In the genomic region with DNA sequence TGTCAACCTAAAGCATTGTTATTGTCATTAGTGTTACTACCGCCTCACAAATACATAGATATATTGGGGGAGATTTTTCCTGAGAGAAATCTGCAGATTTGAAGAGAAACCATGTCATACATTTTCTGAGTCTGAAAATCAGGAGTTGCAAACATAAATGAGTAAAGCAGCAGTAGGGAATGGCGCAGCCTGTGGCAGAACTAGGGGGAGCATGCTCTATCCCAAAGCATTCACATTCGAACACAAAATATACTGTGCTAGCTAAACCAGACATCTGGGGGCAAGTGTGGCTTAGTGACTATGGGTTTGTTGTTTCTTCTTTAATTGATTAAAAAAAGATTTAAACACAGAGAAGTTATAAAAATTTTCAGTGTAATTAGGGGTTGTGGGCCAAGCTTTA, we compare ENCODE assay signal across 2 cellular contexts.
TF ChIP-seq lines count a peak whose summit lies in the region.

No MANE protein-coding gene starts in this region.

TF ChIP-seq in SK-N-SH treated with all-trans-retinoic acid at 6 μM for 48 hours, 23 proteins besides CTCF, POLR2A, EP300 and RAD21 (continued from another document):
- TF ChIP-seq, protein P1, sequence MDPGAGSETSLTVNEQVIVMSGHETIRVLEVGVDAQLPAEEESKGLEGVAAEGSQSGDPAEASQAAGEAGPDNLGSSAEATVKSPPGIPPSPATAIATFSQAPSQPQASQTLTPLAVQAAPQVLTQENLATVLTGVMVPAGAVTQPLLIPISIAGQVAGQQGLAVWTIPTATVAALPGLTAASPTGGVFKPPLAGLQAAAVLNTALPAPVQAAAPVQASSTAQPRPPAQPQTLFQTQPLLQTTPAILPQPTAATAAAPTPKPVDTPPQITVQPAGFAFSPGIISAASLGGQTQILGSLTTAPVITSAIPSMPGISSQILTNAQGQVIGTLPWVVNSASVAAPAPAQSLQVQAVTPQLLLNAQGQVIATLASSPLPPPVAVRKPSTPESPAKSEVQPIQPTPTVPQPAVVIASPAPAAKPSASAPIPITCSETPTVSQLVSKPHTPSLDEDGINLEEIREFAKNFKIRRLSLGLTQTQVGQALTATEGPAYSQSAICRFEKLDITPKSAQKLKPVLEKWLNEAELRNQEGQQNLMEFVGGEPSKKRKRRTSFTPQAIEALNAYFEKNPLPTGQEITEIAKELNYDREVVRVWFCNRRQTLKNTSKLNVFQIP (CRISPR knock-in tag; IDR thresholded peaks at IDR 0.05; ENCODE audit: borderline replicate concordance, low read depth), result no peak
- TF ChIP-seq ZNF70 (CRISPR knock-in tag; IDR thresholded peaks at IDR 0.05) (no peak), TOX (CRISPR knock-in tag; IDR thresholded peaks at IDR 0.05; ENCODE audit: borderline replicate concordance) (no peak), ISL1 (CRISPR knock-in tag; IDR thresholded peaks at IDR 0.05) (no peak), OSR1 (CRISPR knock-in tag; IDR thresholded peaks at IDR 0.05) (no peak), GLIS3 (CRISPR knock-in tag; IDR thresholded peaks at IDR 0.05) (no peak), ZFP3 (CRISPR knock-in tag; IDR thresholded peaks at IDR 0.05) (no peak)
- TF ChIP-seq, protein P2, sequence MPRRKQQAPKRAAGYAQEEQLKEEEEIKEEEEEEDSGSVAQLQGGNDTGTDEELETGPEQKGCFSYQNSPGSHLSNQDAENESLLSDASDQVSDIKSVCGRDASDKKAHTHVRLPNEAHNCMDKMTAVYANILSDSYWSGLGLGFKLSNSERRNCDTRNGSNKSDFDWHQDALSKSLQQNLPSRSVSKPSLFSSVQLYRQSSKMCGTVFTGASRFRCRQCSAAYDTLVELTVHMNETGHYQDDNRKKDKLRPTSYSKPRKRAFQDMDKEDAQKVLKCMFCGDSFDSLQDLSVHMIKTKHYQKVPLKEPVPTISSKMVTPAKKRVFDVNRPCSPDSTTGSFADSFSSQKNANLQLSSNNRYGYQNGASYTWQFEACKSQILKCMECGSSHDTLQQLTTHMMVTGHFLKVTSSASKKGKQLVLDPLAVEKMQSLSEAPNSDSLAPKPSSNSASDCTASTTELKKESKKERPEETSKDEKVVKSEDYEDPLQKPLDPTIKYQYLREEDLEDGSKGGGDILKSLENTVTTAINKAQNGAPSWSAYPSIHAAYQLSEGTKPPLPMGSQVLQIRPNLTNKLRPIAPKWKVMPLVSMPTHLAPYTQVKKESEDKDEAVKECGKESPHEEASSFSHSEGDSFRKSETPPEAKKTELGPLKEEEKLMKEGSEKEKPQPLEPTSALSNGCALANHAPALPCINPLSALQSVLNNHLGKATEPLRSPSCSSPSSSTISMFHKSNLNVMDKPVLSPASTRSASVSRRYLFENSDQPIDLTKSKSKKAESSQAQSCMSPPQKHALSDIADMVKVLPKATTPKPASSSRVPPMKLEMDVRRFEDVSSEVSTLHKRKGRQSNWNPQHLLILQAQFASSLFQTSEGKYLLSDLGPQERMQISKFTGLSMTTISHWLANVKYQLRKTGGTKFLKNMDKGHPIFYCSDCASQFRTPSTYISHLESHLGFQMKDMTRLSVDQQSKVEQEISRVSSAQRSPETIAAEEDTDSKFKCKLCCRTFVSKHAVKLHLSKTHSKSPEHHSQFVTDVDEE (CRISPR knock-in tag; IDR thresholded peaks at IDR 0.05), result no peak

TF ChIP-seq in SK-N-SH, 30 proteins besides CTCF, POLR2A, EP300 and RAD21 (continued from another document):
- TF ChIP-seq, protein P3, sequence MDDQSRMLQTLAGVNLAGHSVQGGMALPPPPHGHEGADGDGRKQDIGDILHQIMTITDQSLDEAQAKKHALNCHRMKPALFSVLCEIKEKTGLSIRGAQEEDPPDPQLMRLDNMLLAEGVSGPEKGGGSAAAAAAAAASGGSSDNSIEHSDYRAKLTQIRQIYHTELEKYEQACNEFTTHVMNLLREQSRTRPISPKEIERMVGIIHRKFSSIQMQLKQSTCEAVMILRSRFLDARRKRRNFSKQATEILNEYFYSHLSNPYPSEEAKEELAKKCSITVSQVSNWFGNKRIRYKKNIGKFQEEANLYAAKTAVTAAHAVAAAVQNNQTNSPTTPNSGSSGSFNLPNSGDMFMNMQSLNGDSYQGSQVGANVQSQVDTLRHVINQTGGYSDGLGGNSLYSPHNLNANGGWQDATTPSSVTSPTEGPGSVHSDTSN (IDR thresholded peaks at IDR 0.05), result no peak
- TF ChIP-seq, protein P4, sequence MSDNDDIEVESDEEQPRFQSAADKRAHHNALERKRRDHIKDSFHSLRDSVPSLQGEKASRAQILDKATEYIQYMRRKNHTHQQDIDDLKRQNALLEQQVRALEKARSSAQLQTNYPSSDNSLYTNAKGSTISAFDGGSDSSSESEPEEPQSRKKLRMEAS (IDR thresholded peaks at IDR 0.05; ENCODE audit: low read depth), result no peak
